In genomic region chr19:35476149-35476548, GRCh38 we compare ENCODE assay signal across 1 cellular context.
TF ChIP-seq lines count a peak whose summit lies in the region.

No MANE protein-coding gene starts in this region.

TF ChIP-seq in HepG2, 621 proteins besides CTCF, POLR2A, EP300 and RAD21:
- TF ChIP-seq ZMAT5 (CRISPR knock-in tag; IDR thresholded peaks at IDR 0.05; ENCODE audit: borderline replicate concordance, low read depth): no peak
- no peak for TF ChIP-seq ZNF775 (CRISPR knock-in tag; IDR thresholded peaks at IDR 0.05; ENCODE audit: borderline replicate concordance)
